Comparison of ENCODE assay signal across 9 cellular contexts in the genomic region with DNA sequence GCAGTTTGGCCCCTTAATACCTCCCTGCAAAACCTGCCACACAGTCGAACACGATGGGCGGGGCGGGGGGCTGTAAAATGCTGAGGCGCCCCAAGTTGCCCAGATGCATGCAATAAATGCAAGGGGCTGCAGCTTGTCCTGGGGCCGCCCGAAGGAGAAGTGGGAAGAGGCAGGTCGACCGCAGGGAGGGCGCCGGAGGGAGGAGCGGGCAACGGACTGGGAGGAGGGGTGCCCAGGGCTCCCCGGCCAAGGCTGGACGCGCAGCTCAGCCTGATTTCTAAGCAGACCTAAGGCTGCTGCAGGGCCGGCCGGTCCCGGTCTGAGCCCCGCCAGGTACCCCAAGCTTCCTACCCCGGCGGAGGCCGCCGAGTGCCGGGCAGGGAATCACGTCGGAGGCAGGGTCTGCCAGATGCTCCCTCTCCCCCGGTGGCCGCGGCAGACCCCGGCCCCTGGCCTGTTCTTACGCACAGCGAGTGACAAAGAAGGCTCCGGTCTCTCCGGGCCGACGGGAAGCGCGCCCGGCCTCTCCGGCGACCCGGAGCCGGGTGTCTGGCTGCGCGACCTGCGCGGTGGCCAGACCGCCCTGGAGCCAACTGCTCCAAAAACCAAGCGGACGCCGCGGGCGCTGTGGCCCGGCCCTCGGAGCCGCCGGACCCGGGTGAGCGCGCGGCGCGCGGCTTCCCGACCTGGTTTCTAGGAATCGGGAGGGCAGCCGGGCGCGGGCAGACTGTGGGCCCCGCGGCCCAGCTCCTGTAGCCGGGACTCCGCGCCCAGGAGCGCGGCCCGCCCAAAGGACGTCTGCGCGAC. TPM values are rescaled to one million over a fixed set of nuclear protein-coding genes. Genes with fewer than 3 reads are reported as not detected.
DNase-seq lines count a peak whose midpoint lies in the region; ATAC-seq, FAIRE-seq and TF ChIP-seq lines count a peak whose summit lies in the region.
"Had no signal": no experiment of that assay in that cellular context is flagged by ENCODE, and none has a peak within 500 bp of the region (broad histone marks: within the 10 kb centered on the region; RNA-seq: fewer than 3 reads in every experiment).

No MANE protein-coding gene starts in this region.

- peaks cover 75% of the 10 kb centered on the region for H3K27me3 Mint-ChIP-seq in activated CD8-positive, alpha-beta memory T cell treated with anti-CD3 and anti-CD28 coated beads, Interleukin-2, amount 10 ng/mL, durations not matched to agents 7 days and 5 days
- H3K27me3 Mint-ChIP-seq in activated naive CD8-positive, alpha-beta T cell treated with anti-CD3 and anti-CD28 coated beads, Interleukin-2, amount 10 ng/mL, durations not matched to agents 7 days and 5 days = peaks cover 68% of the 10 kb centered on the region

- no peak overlapping the region for H3K4me3 Mint-ChIP-seq in activated CD8-positive, alpha-beta memory T cell treated with anti-CD3 and anti-CD28 coated beads, Interleukin-2, amount 10 ng/mL, durations not matched to agents 7 days and 5 days
- peak overlapping the region; percentile 44 for H3K4me3 Mint-ChIP-seq in activated naive CD8-positive, alpha-beta T cell treated with anti-CD3 and anti-CD28 coated beads, Interleukin-2, amount 10 ng/mL, durations not matched to agents 7 days and 5 days

- no peak for FAIRE-seq in kidney (lab: Jason Lieb, UNC)
- FAIRE-seq: D721Med had no signal

- H3K27ac ChIP-seq in kidney (ENCODE audit: low read depth in 2 of 2, low read length in 2 of 2) = no peak overlapping the region
- peak overlapping the region; percentile 31 for H3K27ac ChIP-seq in suprapubic skin
- H3K27ac ChIP-seq in dorsolateral prefrontal cortex = no peak overlapping the region

- WGBS in suprapubic skin = 7% methylated on average over 45 of the region's 81 CpGs

- H3K9me3 ChIP-seq in kidney (ENCODE audit: control insufficient read depth in 1 of 2, low read length in 2 of 2) (no peaks in the 10 kb centered on the region), suprapubic skin (no peaks in the 10 kb centered on the region)

- no peak overlapping the region for H3K9ac ChIP-seq in kidney (ENCODE audit: low read length in 2 of 2)

- CTCF ChIA-PET in activated CD8-positive, alpha-beta memory T cell treated with anti-CD3 and anti-CD28 coated beads, Interleukin-2, amount 10 ng/mL, durations not matched to agents 7 days and 5 days (lab: Charles Lee) = no interaction called here

- POLR2A ChIA-PET in activated naive CD8-positive, alpha-beta T cell treated with anti-CD3 and anti-CD28 coated beads, Interleukin-2, amount 10 ng/mL, durations not matched to agents 7 days and 5 days (lab: Charles Lee) = no interaction called here

- H3K27me3 ChIP-seq in suprapubic skin (peaks cover 98% of the 10 kb centered on the region), dorsolateral prefrontal cortex (peaks cover 40 to 100% (median 96%) of the 10 kb centered on the region in 45 donors)

- intact Hi-C loops in kidney (cut with DNase I) = no loop called here
- intact Hi-C loops in dorsolateral prefrontal cortex (cut with DNase I) = no loop called here

- no peak overlapping the region for H3K4me3 ChIP-seq in kidney (ENCODE audit: low read length in 2 of 2)
- peak overlapping the region; percentile 71 for H3K4me3 ChIP-seq in suprapubic skin
- H3K4me3 ChIP-seq in dorsolateral prefrontal cortex = peak overlapping the region in 9 of 59 donors; percentile 4 to 39 (median 13)

- H3K9me3 Mint-ChIP-seq in activated CD8-positive, alpha-beta memory T cell treated with anti-CD3 and anti-CD28 coated beads, Interleukin-2, amount 10 ng/mL, durations not matched to agents 7 days and 5 days (ENCODE audit: low read depth) = no peaks in the 10 kb centered on the region
- H3K9me3 Mint-ChIP-seq in activated naive CD8-positive, alpha-beta T cell treated with anti-CD3 and anti-CD28 coated beads, Interleukin-2, amount 10 ng/mL, durations not matched to agents 7 days and 5 days = no peaks in the 10 kb centered on the region

- peaks cover 6% of the 10 kb centered on the region for H3K36me3 Mint-ChIP-seq in activated CD8-positive, alpha-beta memory T cell treated with anti-CD3 and anti-CD28 coated beads, Interleukin-2, amount 10 ng/mL, durations not matched to agents 7 days and 5 days
- peaks cover 2% of the 10 kb centered on the region for H3K36me3 Mint-ChIP-seq in activated naive CD8-positive, alpha-beta T cell treated with anti-CD3 and anti-CD28 coated beads, Interleukin-2, amount 10 ng/mL, durations not matched to agents 7 days and 5 days

- H3K4me1 ChIP-seq in kidney (ENCODE audit: control insufficient read depth in 1 of 2, insufficient read depth in 1 of 2, low read depth in 1 of 2, low read length in 2 of 2) = peaks cover 0 to 4% of the 10 kb centered on the region in 2 donors
- H3K4me1 ChIP-seq in suprapubic skin = peaks cover 53% of the 10 kb centered on the region

- H3K36me3 ChIP-seq in kidney (ENCODE audit: control insufficient read depth in 1 of 2, insufficient read depth in 2 of 2, low read length in 2 of 2) = no peaks in the 10 kb centered on the region
- H3K36me3 ChIP-seq in suprapubic skin = no peaks in the 10 kb centered on the region

- peaks cover 10% of the 10 kb centered on the region for H3K4me1 Mint-ChIP-seq in activated CD8-positive, alpha-beta memory T cell treated with anti-CD3 and anti-CD28 coated beads, Interleukin-2, amount 10 ng/mL, durations not matched to agents 7 days and 5 days
- H3K4me1 Mint-ChIP-seq in activated naive CD8-positive, alpha-beta T cell treated with anti-CD3 and anti-CD28 coated beads, Interleukin-2, amount 10 ng/mL, durations not matched to agents 7 days and 5 days = peaks cover 12% of the 10 kb centered on the region

- TF ChIP-seq CTCF in kidney (IDR thresholded peaks at IDR 0.05; ENCODE audit: borderline replicate concordance, extremely low read depth, insufficient read depth) (no peak), suprapubic skin (IDR thresholded peaks at IDR 0.05) (no peak), dorsolateral prefrontal cortex (IDR thresholded peaks at IDR 0.05 in 54 of 56, conservative IDR thresholded peaks at IDR 0.05 in 2 of 56; ENCODE audit: low read depth in 1 of 56, partially characterized antibody in 56 of 56) (no peak)

- TF ChIP-seq POLR2A in suprapubic skin (IDR thresholded peaks at IDR 0.05) = no peak

- TF ChIP-seq EP300 in suprapubic skin (IDR thresholded peaks at IDR 0.05) = no peak

- DNase-seq in activated CD8-positive, alpha-beta memory T cell treated with anti-CD3 and anti-CD28 coated beads, Interleukin-2, amount 10 ng/mL, durations not matched to agents 7 days and 5 days = peak; percentile 37
- no peak for DNase-seq in activated CD8-positive, alpha-beta memory T cell treated with anti-CD3 and anti-CD28 coated beads, Interleukin-2, amount 50 U/mL, for 4 hours
- DNase-seq in activated naive CD8-positive, alpha-beta T cell treated with anti-CD3 and anti-CD28 coated beads, Interleukin-2, amount 10 ng/mL, durations not matched to agents 7 days and 5 days = peak; percentile 44
- peak; percentile 74 for DNase-seq in kidney
- DNase-seq in suprapubic skin (ENCODE audit: low spot score in 2 of 2) = peak in 1 of 2 donors; percentile 80
- no peak for DNase-seq in HPDE6-E6E7 (ENCODE audit: extremely low spot score)
- DNase-seq in dorsolateral prefrontal cortex = no peak

- ATAC-seq in activated CD8-positive, alpha-beta memory T cell treated with anti-CD3 and anti-CD28 coated beads, Interleukin-2, amount 10 ng/mL, durations not matched to agents 7 days and 5 days = no peak
- ATAC-seq in activated naive CD8-positive, alpha-beta T cell treated with anti-CD3 and anti-CD28 coated beads, Interleukin-2, amount 10 ng/mL, durations not matched to agents 7 days and 5 days (ENCODE audit: low read depth) = no peak
- ATAC-seq in GM18909 (IDR thresholded peaks at IDR 0.05; ENCODE audit: poor library complexity, unreplicated experiment) = no peak

- peak overlapping the region; percentile 34 for H3K27ac Mint-ChIP-seq in activated CD8-positive, alpha-beta memory T cell treated with anti-CD3 and anti-CD28 coated beads, Interleukin-2, amount 10 ng/mL, durations not matched to agents 7 days and 5 days
- peak overlapping the region; percentile 51 for H3K27ac Mint-ChIP-seq in activated naive CD8-positive, alpha-beta T cell treated with anti-CD3 and anti-CD28 coated beads, Interleukin-2, amount 10 ng/mL, durations not matched to agents 7 days and 5 days

RNA-seq across cellular contexts. Expression of gene EBF3, which starts 0.7 kb away (rescaled TPM):
- not detected for total RNA-seq in activated CD8-positive, alpha-beta memory T cell treated with anti-CD3 and anti-CD28 coated beads, Interleukin-2, amount 10 ng/mL, durations not matched to agents 7 days and 5 days
- total RNA-seq in activated naive CD8-positive, alpha-beta T cell treated with anti-CD3 and anti-CD28 coated beads, Interleukin-2, amount 10 ng/mL, durations not matched to agents 7 days and 5 days = not detected
- 0.98 TPM for total RNA-seq in kidney
- polyA plus RNA-seq in kidney (ENCODE audit: insufficient read depth, low read depth, low replicate concordance) = 0.09 TPM
- total RNA-seq in suprapubic skin = 1 to 10 TPM; 1.4 to 4.2 (median 2.4) TPM
- 1 to 10 TPM in 2 of 120 experiments, under 1 TPM in 36, not detected in 82; 0.07 to 1.1 (median 0.20) TPM for total RNA-seq in dorsolateral prefrontal cortex

Comparison
In these comparisons a context has a peak if more than half of its experiments do, and no peak if none do; other contexts are left out.
1. DNase-seq: peak in activated CD8-positive, alpha-beta memory T cell treated with anti-CD3 and anti-CD28 coated beads, Interleukin-2, amount 10 ng/mL, durations not matched to agents 7 days and 5 days (single experiment), activated naive CD8-positive, alpha-beta T cell treated with anti-CD3 and anti-CD28 coated beads, Interleukin-2, amount 10 ng/mL, durations not matched to agents 7 days and 5 days (single experiment) and kidney (single experiment); none in activated CD8-positive, alpha-beta memory T cell treated with anti-CD3 and anti-CD28 coated beads, Interleukin-2, amount 50 U/mL, for 4 hours (single experiment), HPDE6-E6E7 (single experiment) and dorsolateral prefrontal cortex (0 of 10).